8 cellular contexts compared by ENCODE assay signal in genomic region chr16:21645261-21645721, GRCh38. TPM values are rescaled to one million over a fixed set of nuclear protein-coding genes. Genes with fewer than 3 reads are reported as not detected.
DNase-seq lines count a peak whose midpoint lies in the region; ATAC-seq and TF ChIP-seq lines count a peak whose summit lies in the region.

No MANE protein-coding gene starts in this region.

- H3K36me3 Mint-ChIP-seq in CD4-positive, alpha-beta T cell (ENCODE audit: low read depth) = peaks cover 4% of the 10 kb centered on the region

- H3K36me3 ChIP-seq in left ventricle myocardium inferior = no peaks in the 10 kb centered on the region

- H3K27ac Mint-ChIP-seq in CD4-positive, alpha-beta T cell = peak overlapping the region; percentile 91

- H3K4me3 Mint-ChIP-seq in CD4-positive, alpha-beta T cell = peak overlapping the region; percentile 81

- H3K9me3 Mint-ChIP-seq in CD4-positive, alpha-beta T cell = no peaks in the 10 kb centered on the region

- no peaks in the 10 kb centered on the region for H3K9me3 ChIP-seq in CD4-positive, alpha-beta T cell (ENCODE audit: control insufficient read depth, low read length)
- no peaks in the 10 kb centered on the region for H3K9me3 ChIP-seq in left ventricle myocardium inferior (replicated peaks)

- peaks cover 43% of the 10 kb centered on the region for H3K4me1 ChIP-seq in left ventricle myocardium inferior

- H3K27ac ChIP-seq in CD4-positive, alpha-beta T cell (ENCODE audit: low read depth, low read length) = peak overlapping the region; percentile 66
- peak overlapping the region; percentile 68 for H3K27ac ChIP-seq in left ventricle myocardium inferior (replicated peaks)

- POLR2A ChIA-PET in CD4-positive, alpha-beta T cell (lab: Charles Lee) = interaction anchor here (0.7 to 2.3 kb wide), 18 partner anchors 8 to 546 kb away, joined by 3 to 22 read pairs (median 4); partner anchors contain the start of gene METTL9

- H3K4me3 ChIP-seq in left ventricle myocardium inferior = peak overlapping the region; percentile 55

- intact Hi-C loops in CD4-positive, alpha-beta T cell (cut with DNase I, micrococcal nuclease) = loop anchor here (1.0 to 10.0 kb wide), 3 partner anchors 46 to 650 kb away; partner anchors contain the start of genes METTL9 (in 1 of the 2) and POLR3E (in 1 of the 2)
- intact Hi-C loops in left ventricle myocardium inferior (cut with micrococcal nuclease) = no loop called here

- H3K27me3 Mint-ChIP-seq in CD4-positive, alpha-beta T cell = no peaks in the 10 kb centered on the region

- ATAC-seq in CD4-positive, alpha-beta T cell (ENCODE audit: poor library complexity) = peak; percentile 57
- ATAC-seq in HG03159 (IDR thresholded peaks at IDR 0.05; ENCODE audit: unreplicated experiment) = peak; percentile 34

- DNase-seq in CD4-positive, alpha-beta T cell = peak in 6 of 10 experiments; percentile 15 to 50 (median 25)
- peak; percentile 15 for DNase-seq in activated T-cell treated with anti-CD3 and anti-CD28 coated beads for 48 hours (ENCODE audit: low read depth)
- DNase-seq in left ventricle myocardium inferior = no peak
- peak; percentile 29 for DNase-seq in stromal cell of bone marrow (ENCODE audit: low read depth)
- no peak for DNase-seq in SKM-1 treated with dmso at 0.1 percent for 144 hours (lab: John Stamatoyannopoulos, UW; ENCODE audit: unreplicated experiment)
- no peak for DNase-seq in NCI-H1105 treated with DMSO at 0.1 percent for 48 hours (lab: John Stamatoyannopoulos, UW)
- no peak for DNase-seq in HK-2 (ENCODE audit: unreplicated experiment)

- peaks cover 58% of the 10 kb centered on the region for H3K4me1 Mint-ChIP-seq in CD4-positive, alpha-beta T cell (ENCODE audit: low read depth)

- no peak for TF ChIP-seq CTCF in CD4-positive, alpha-beta T cell (IDR thresholded peaks at IDR 0.05)
- no peak for TF ChIP-seq CTCF in left ventricle myocardium inferior (IDR thresholded peaks at IDR 0.05; ENCODE audit: borderline replicate concordance)

- CTCF ChIA-PET in CD4-positive, alpha-beta T cell (lab: Charles Lee) = interaction anchor here (12.8 kb wide), 1 partner anchor 11 kb away, joined by 90 read pairs; no protein-coding TSS in a partner anchor

- H3K27me3 ChIP-seq in CD4-positive, alpha-beta T cell (ENCODE audit: control insufficient read depth, insufficient read depth, low read length) = no peaks in the 10 kb centered on the region
- H3K27me3 ChIP-seq in left ventricle myocardium inferior (ENCODE audit: low read depth) = no peaks in the 10 kb centered on the region

RNA-seq across cellular contexts. Expression of gene IGSF6, which starts 7.1 kb away (rescaled TPM):
- total RNA-seq in CD4-positive, alpha-beta T cell = under 1 TPM; 0.31 to 0.77 TPM
- 3.6 TPM for total RNA-seq in left ventricle myocardium inferior

RNA-seq across cellular contexts. Expression of gene OTOA, which starts 18.5 kb away (rescaled TPM):
- under 1 TPM in 1 of 2 experiments, not detected in 1; 0.19 TPM for total RNA-seq in CD4-positive, alpha-beta T cell
- total RNA-seq in left ventricle myocardium inferior = 0.11 TPM

RNA-seq across cellular contexts. Expression of gene METTL9, which starts 45.9 kb away (rescaled TPM):
- total RNA-seq in CD4-positive, alpha-beta T cell = 10 to 100 TPM; 78.4 to 86.7 TPM
- 47.8 TPM for total RNA-seq in left ventricle myocardium inferior

Comparison
In these comparisons a context has a peak if more than half of its experiments do, and no peak if none do; other contexts are left out.
1. DNase-seq: peak in CD4-positive, alpha-beta T cell (6 of 10), activated T-cell treated with anti-CD3 and anti-CD28 coated beads for 48 hours (single experiment) and stromal cell of bone marrow (single experiment); none in left ventricle myocardium inferior (single experiment), SKM-1 treated with dmso at 0.1 percent for 144 hours (single experiment), NCI-H1105 treated with DMSO at 0.1 percent for 48 hours (single experiment) and HK-2 (single experiment).